Comparison of ENCODE assay signal across 25 cellular contexts in genomic region chr3:95408464-95408862, GRCh38.
"Had no signal": no experiment of that assay in that cellular context is flagged by ENCODE, and none has a peak within 500 bp of the region (broad histone marks: within the 10 kb centered on the region; RNA-seq: fewer than 3 reads in every experiment).

No MANE protein-coding gene starts in this region.

- H3K27me3 ChIP-seq: brain microvascular endothelial cell, gastroesophageal sphincter, heart right ventricle, neutrophil, pancreas, upper lobe of left lung had no signal

- H3K4me3 ChIP-seq: coronary artery, gastroesophageal sphincter, heart right ventricle, pancreas, SK-N-MC, thoracic aorta, upper lobe of left lung had no signal

- H3K36me3 ChIP-seq: brain microvascular endothelial cell, gastroesophageal sphincter, heart right ventricle, neutrophil, pancreas, thoracic aorta, upper lobe of left lung had no signal

- H3K9me3 Mint-ChIP-seq: activated CD4-positive, alpha-beta T cell treated with anti-CD3 and anti-CD28 coated beads, Interleukin-2, amount 10 ng/mL, durations not matched to agents 24 days and 14 days had no signal

- H3K27me3 Mint-ChIP-seq: activated CD4-positive, alpha-beta T cell treated with anti-CD3 and anti-CD28 coated beads, Interleukin-2, amount 10 ng/mL, durations not matched to agents 24 days and 14 days; activated CD8-positive, alpha-beta T cell treated with anti-CD3 and anti-CD28 coated beads for 36 hours; activated naive CD8-positive, alpha-beta T cell treated with anti-CD3 and anti-CD28 coated beads, Interleukin-2, amount 10 ng/mL, durations not matched to agents 7 days and 5 days; naive thymus-derived CD8-positive, alpha-beta T cell; stimulated activated naive B cell treated with anti-CD40 and anti-IgM and Interleukin-4, amounts not matched to agents 10 μg/mL and 1 μg/mL and 100 μg/mL, for 72 hours had no signal

- H3K4me1 Mint-ChIP-seq: activated CD4-positive, alpha-beta T cell treated with anti-CD3 and anti-CD28 coated beads, Interleukin-2, amount 10 ng/mL, durations not matched to agents 24 days and 14 days; activated naive CD8-positive, alpha-beta T cell treated with anti-CD3 and anti-CD28 coated beads, Interleukin-2, amount 10 ng/mL, durations not matched to agents 7 days and 5 days; naive thymus-derived CD8-positive, alpha-beta T cell; stimulated activated naive B cell treated with anti-CD40 and anti-IgM and Interleukin-4, amounts not matched to agents 10 μg/mL and 1 μg/mL and 100 μg/mL, for 72 hours had no signal

- ATAC-seq: activated CD8-positive, alpha-beta T cell treated with anti-CD3 and anti-CD28 coated beads for 36 hours; esophagus mucosa; gastroesophageal sphincter; heart right ventricle; left ventricle myocardium superior; naive thymus-derived CD8-positive, alpha-beta T cell; pancreas; stimulated activated naive B cell treated with anti-CD40 and anti-IgM and Interleukin-4, amounts not matched to agents 10 μg/mL and 1 μg/mL and 100 μg/mL, for 72 hours had no signal

- H3K27ac ChIP-seq: brain microvascular endothelial cell, coronary artery, gastroesophageal sphincter, heart right ventricle, neutrophil, pancreas, SK-N-MC, thoracic aorta, upper lobe of left lung had no signal

- H3K27ac Mint-ChIP-seq: activated CD4-positive, alpha-beta T cell treated with anti-CD3 and anti-CD28 coated beads, Interleukin-2, amount 10 ng/mL, durations not matched to agents 24 days and 14 days; activated CD8-positive, alpha-beta T cell treated with anti-CD3 and anti-CD28 coated beads for 36 hours; activated naive CD8-positive, alpha-beta T cell treated with anti-CD3 and anti-CD28 coated beads, Interleukin-2, amount 10 ng/mL, durations not matched to agents 7 days and 5 days; activated T-helper 2 cell treated with anti-CD3 and anti-CD28 coated beads, Interferon-gamma antibody, Interleukin-2, Interleukin-4, amounts not matched to agents 10 μg/mL and 5 μg/mL and 100 μg/mL, durations not matched to agents 14 hours and 24 hours and 36 hours; naive thymus-derived CD8-positive, alpha-beta T cell; stimulated activated naive B cell treated with anti-CD40 and anti-IgM and Interleukin-4, amounts not matched to agents 10 μg/mL and 1 μg/mL and 100 μg/mL, for 72 hours had no signal

- H3K9me3 ChIP-seq: gastroesophageal sphincter, neutrophil, pancreas, thoracic aorta had no signal

- H3K4me1 ChIP-seq: gastroesophageal sphincter, heart right ventricle, pancreas, upper lobe of left lung had no signal

- DNase-seq: activated CD4-positive, alpha-beta T cell treated with anti-CD3 and anti-CD28 coated beads, Interleukin-2, amount 10 ng/mL, durations not matched to agents 24 days and 14 days; activated CD4-positive, CD25-positive, alpha-beta regulatory T cell; activated CD8-positive, alpha-beta T cell treated with anti-CD3 and anti-CD28 coated beads for 36 hours; activated naive CD4-positive, alpha-beta T cell treated with Interleukin-2 at 50 U/mL for 16 hours; activated naive CD8-positive, alpha-beta T cell treated with anti-CD3 and anti-CD28 coated beads, Interleukin-2, amount 10 ng/mL, durations not matched to agents 7 days and 5 days; activated T-cell treated with anti-CD3 and anti-CD28 coated beads, Interleukin-2, amount 50 U/mL, for 1 hour; aorta; brain microvascular endothelial cell; central memory CD4-positive, alpha-beta T cell; effector CD4-positive, alpha-beta T cell; heart right ventricle; kidney glomerular epithelial cell; left ventricle myocardium superior; mesenchymal stem cell; naive thymus-derived CD8-positive, alpha-beta T cell; pancreas; stimulated activated naive B cell treated with anti-CD40 and anti-IgM and Interleukin-4, amounts not matched to agents 10 μg/mL and 1 μg/mL and 100 μg/mL, for 72 hours; upper lobe of left lung had no signal

- H3K36me3 Mint-ChIP-seq: activated naive CD8-positive, alpha-beta T cell treated with anti-CD3 and anti-CD28 coated beads, Interleukin-2, amount 10 ng/mL, durations not matched to agents 7 days and 5 days; naive thymus-derived CD8-positive, alpha-beta T cell; stimulated activated naive B cell treated with anti-CD40 and anti-IgM and Interleukin-4, amounts not matched to agents 10 μg/mL and 1 μg/mL and 100 μg/mL, for 72 hours had no signal

- H3K4me3 Mint-ChIP-seq: activated CD4-positive, alpha-beta T cell treated with anti-CD3 and anti-CD28 coated beads, Interleukin-2, amount 10 ng/mL, durations not matched to agents 24 days and 14 days; activated CD8-positive, alpha-beta T cell treated with anti-CD3 and anti-CD28 coated beads for 36 hours; activated naive CD8-positive, alpha-beta T cell treated with anti-CD3 and anti-CD28 coated beads, Interleukin-2, amount 10 ng/mL, durations not matched to agents 7 days and 5 days; naive thymus-derived CD8-positive, alpha-beta T cell; stimulated activated naive B cell treated with anti-CD40 and anti-IgM and Interleukin-4, amounts not matched to agents 10 μg/mL and 1 μg/mL and 100 μg/mL, for 72 hours had no signal
